Comparison of ENCODE assay signal across 11 cellular contexts in the genomic region with DNA sequence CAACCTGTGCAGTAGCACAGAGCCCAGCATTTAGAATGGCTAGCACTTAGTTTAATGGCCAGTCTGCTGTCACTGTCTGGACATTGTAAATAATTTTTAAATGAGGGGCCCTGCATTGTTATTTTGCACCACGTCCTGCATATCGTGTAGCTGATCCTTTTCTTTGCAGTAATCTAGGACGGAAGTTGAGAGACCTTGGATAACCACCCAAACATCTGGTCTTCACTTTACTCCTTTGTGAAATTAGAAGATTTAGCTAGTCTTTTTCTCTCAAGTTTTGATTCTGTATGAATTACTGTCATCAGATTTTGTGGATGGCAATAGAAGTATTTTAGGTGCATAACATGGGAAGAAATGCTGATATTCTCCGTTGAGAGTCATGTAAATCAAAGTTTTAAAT. TPM values are rescaled to one million over a fixed set of nuclear protein-coding genes. Genes with fewer than 3 reads are reported as not detected.
A peak's percentile ranks its signal among the peaks of the same experiment; 100 is the strongest.
DNase-seq lines count a peak whose midpoint lies in the region; ATAC-seq, FAIRE-seq and TF ChIP-seq lines count a peak whose summit lies in the region.
"Had no signal": no experiment of that assay in that cellular context is flagged by ENCODE, and none has a peak within 500 bp of the region (broad histone marks: within the 10 kb centered on the region; RNA-seq: fewer than 3 reads in every experiment).

No MANE protein-coding gene starts in this region.

- ATAC-seq in HCT116 (no peak), GM21737 (IDR thresholded peaks at IDR 0.05; ENCODE audit: unreplicated experiment) (no peak), GM21723 (IDR thresholded peaks at IDR 0.05; ENCODE audit: unreplicated experiment) (no peak)
- ATAC-seq: sciatic nerve had no signal

- CTCF ChIA-PET in AG04449 (lab: Yijun Ruan, JAX): no interaction called here
- CTCF ChIA-PET in HCT116 (lab: Charles Lee): no interaction called here

- H3K27ac ChIP-seq in HCT116 (ENCODE audit: low read depth, low read length) (no peak overlapping the region), mesodermal cell (ENCODE audit: low read depth, low read length, severe bottlenecking) (no peak overlapping the region), small intestine (ENCODE audit: low read depth in 1 of 2, low read length in 1 of 2) (no peak overlapping the region)
- H3K27ac ChIP-seq: epithelial cell of prostate had no signal

- RAD21 ChIA-PET in HCT116 (lab: Charles Lee; ENCODE audit: low non-redundant PET in 1 of 2, low total read pairs in 2 of 2, uncharacterized antibody in 2 of 2, unreplicated experiment in 2 of 2): no interaction called here

- H3K4me1 Mint-ChIP-seq in activated naive CD8-positive, alpha-beta T cell treated with anti-CD3 and anti-CD28 coated beads for 36 hours: peaks cover 41% of the 10 kb centered on the region

- H3K36me3 Mint-ChIP-seq in activated naive CD8-positive, alpha-beta T cell treated with anti-CD3 and anti-CD28 coated beads for 36 hours: peaks cover 42% of the 10 kb centered on the region

- H3K9me3 ChIP-seq in HCT116 (ENCODE audit: control insufficient read depth in 1 of 2, insufficient read depth in 1 of 2, low read depth in 1 of 2, low read length in 2 of 2) (no peaks in the 10 kb centered on the region), mesodermal cell (ENCODE audit: control insufficient read depth, low read length) (peaks cover 3% of the 10 kb centered on the region), small intestine (ENCODE audit: control insufficient read depth, low read depth) (no peaks in the 10 kb centered on the region)

- H3K4me1 ChIP-seq in HCT116 (ENCODE audit: control insufficient read depth in 1 of 2, insufficient read depth in 2 of 2, low read length in 2 of 2) (peaks cover 24 to 39% of the 10 kb centered on the region in 2 experiments), mesodermal cell (ENCODE audit: control insufficient read depth, insufficient read depth, low read length, poor library complexity, severe bottlenecking) (peaks cover 20% of the 10 kb centered on the region), small intestine (ENCODE audit: control insufficient read depth in 2 of 2, insufficient read depth in 1 of 2, low read depth in 1 of 2, low read length in 1 of 2) (peaks cover 3 to 12% of the 10 kb centered on the region in 2 donors)

- peak overlapping the region; percentile 94 for H3K4me2 ChIP-seq in HCT116 (ENCODE audit: low read length)

- TF ChIP-seq CTCF in AG04449 (IDR thresholded peaks at IDR 0.05; ENCODE audit: insufficient read depth, low read length, missing control alignments): no peak
- TF ChIP-seq CTCF in HCT116 (IDR thresholded peaks at IDR 0.05 in 2 of 3, conservative IDR thresholded peaks at IDR 0.05 in 1 of 3; ENCODE audit: borderline replicate concordance in 1 of 3, insufficient read depth in 1 of 3, low read depth in 2 of 3, low read length in 2 of 3): no peak

- FAIRE-seq in small intestine (lab: Jason Lieb, UNC): no peak
- FAIRE-seq: urothelium cell line had no signal

- no TSS peak for BruUV-seq in HCT116 (replicated peaks; lab: Mats Ljungman, UMichigan)

- no peaks in the 10 kb centered on the region for H3K9me3 Mint-ChIP-seq in activated naive CD8-positive, alpha-beta T cell treated with anti-CD3 and anti-CD28 coated beads for 36 hours

- peak overlapping the region; percentile 90; the same call in 1 of the 2 replicates for H3K9ac ChIP-seq in HCT116 (ENCODE audit: low read length)

- H4K20me1 ChIP-seq in HCT116 (ENCODE audit: insufficient read depth): no peaks in the 10 kb centered on the region

- no peak for TF ChIP-seq POLR2A in HCT116 (IDR thresholded peaks at IDR 0.05; ENCODE audit: borderline replicate concordance, extremely low read depth, insufficient read depth, insufficient read length)

- TF ChIP-seq RAD21 in HCT116 (IDR thresholded peaks at IDR 0.05; ENCODE audit: low read depth): no peak

- no peak for DNase-seq in AG04449 (ENCODE audit: low read depth, low spot score)
- no peak for DNase-seq in HCT116 (ENCODE audit: low read depth, low spot score)
- no peak for DNase-seq in activated naive CD8-positive, alpha-beta T cell treated with anti-CD3 and anti-CD28 coated beads for 36 hours
- DNase-seq in small intestine: no peak
- DNase-seq in superior temporal gyrus (ENCODE audit: extremely low spot score): no peak

- 100% methylated on average over 1 to 2 of the region's 4 CpGs for WGBS in mesodermal cell (ENCODE audit: insufficient coverage in 2 of 2), 2 experiments
- 67 to 86% (median 76%) methylated on average over 4 of the region's 4 CpGs for WGBS in small intestine, 3 donors

- H3K4me3 Mint-ChIP-seq in activated naive CD8-positive, alpha-beta T cell treated with anti-CD3 and anti-CD28 coated beads for 36 hours: peak overlapping the region; percentile 84

- H3K27ac Mint-ChIP-seq in activated naive CD8-positive, alpha-beta T cell treated with anti-CD3 and anti-CD28 coated beads for 36 hours: peak overlapping the region; percentile 85

- peak overlapping the region; percentile 73 for H3K4me3 ChIP-seq in AG04449 (ENCODE audit: low read depth, low read length)
- H3K4me3 ChIP-seq in HCT116 (replicated peaks in 1 of 2; ENCODE audit: low read depth in 1 of 2, low read length in 2 of 2): peak overlapping the region in 1 of 2 experiments; percentile 92; a peak in 2 of 4 replicates
- peak overlapping the region; percentile 75 for H3K4me3 ChIP-seq in mesodermal cell (ENCODE audit: extremely low read depth, insufficient read depth, low read length, poor library complexity, severe bottlenecking)
- H3K4me3 ChIP-seq in small intestine (ENCODE audit: low read depth in 1 of 2, low read length in 2 of 2): no peak overlapping the region

- H3K79me2 ChIP-seq in HCT116 (ENCODE audit: insufficient read depth, low read length): peaks cover 65% of the 10 kb centered on the region

- H2AFZ ChIP-seq in HCT116 (ENCODE audit: low read depth, low read length, poor library complexity, severe bottlenecking): no peak overlapping the region

- H3K36me3 ChIP-seq in HCT116 (ENCODE audit: control insufficient read depth in 1 of 2, insufficient read depth in 2 of 2, low read length in 2 of 2) (0 out of 4 replicates have a peak, but pooled peaks cover 0 to 9% of the 10 kb centered on the region in 2 experiments), mesodermal cell (ENCODE audit: control insufficient read depth, insufficient read depth, low read length) (peaks cover 29% of the 10 kb centered on the region), small intestine (ENCODE audit: control insufficient read depth in 2 of 2, insufficient read depth in 2 of 2, low read length in 2 of 2) (no peaks in the 10 kb centered on the region)

- no peaks in the 10 kb centered on the region for H3K27me3 ChIP-seq in HCT116 (ENCODE audit: insufficient read depth, low read length)
- no peaks in the 10 kb centered on the region for H3K27me3 ChIP-seq in small intestine (ENCODE audit: control insufficient read depth in 2 of 2, insufficient read depth in 2 of 2, low read length in 2 of 2)

- intact Hi-C loops in HCT116 (cut with micrococcal nuclease): no loop called here

- H3K27me3 Mint-ChIP-seq in activated naive CD8-positive, alpha-beta T cell treated with anti-CD3 and anti-CD28 coated beads for 36 hours: no peaks in the 10 kb centered on the region

- POLR2A ChIA-PET in AG04449 (lab: Yijun Ruan, JAX): no interaction called here
- POLR2A ChIA-PET in HCT116 (lab: Charles Lee): interaction anchor here (1.4 kb wide), 1 partner anchor 10 kb away, joined by 3 read pairs; no protein-coding TSS in a partner anchor

- no peaks in the 10 kb centered on the region for H3K9me2 ChIP-seq in HCT116 (ENCODE audit: insufficient read depth)

TF ChIP-seq in HCT116, 20 proteins besides CTCF, POLR2A, EP300 and RAD21 (continues in another document):
- TF ChIP-seq, protein P1, sequence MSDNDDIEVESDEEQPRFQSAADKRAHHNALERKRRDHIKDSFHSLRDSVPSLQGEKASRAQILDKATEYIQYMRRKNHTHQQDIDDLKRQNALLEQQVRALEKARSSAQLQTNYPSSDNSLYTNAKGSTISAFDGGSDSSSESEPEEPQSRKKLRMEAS (IDR thresholded peaks at IDR 0.05): no peak
- TF ChIP-seq, protein P2, sequence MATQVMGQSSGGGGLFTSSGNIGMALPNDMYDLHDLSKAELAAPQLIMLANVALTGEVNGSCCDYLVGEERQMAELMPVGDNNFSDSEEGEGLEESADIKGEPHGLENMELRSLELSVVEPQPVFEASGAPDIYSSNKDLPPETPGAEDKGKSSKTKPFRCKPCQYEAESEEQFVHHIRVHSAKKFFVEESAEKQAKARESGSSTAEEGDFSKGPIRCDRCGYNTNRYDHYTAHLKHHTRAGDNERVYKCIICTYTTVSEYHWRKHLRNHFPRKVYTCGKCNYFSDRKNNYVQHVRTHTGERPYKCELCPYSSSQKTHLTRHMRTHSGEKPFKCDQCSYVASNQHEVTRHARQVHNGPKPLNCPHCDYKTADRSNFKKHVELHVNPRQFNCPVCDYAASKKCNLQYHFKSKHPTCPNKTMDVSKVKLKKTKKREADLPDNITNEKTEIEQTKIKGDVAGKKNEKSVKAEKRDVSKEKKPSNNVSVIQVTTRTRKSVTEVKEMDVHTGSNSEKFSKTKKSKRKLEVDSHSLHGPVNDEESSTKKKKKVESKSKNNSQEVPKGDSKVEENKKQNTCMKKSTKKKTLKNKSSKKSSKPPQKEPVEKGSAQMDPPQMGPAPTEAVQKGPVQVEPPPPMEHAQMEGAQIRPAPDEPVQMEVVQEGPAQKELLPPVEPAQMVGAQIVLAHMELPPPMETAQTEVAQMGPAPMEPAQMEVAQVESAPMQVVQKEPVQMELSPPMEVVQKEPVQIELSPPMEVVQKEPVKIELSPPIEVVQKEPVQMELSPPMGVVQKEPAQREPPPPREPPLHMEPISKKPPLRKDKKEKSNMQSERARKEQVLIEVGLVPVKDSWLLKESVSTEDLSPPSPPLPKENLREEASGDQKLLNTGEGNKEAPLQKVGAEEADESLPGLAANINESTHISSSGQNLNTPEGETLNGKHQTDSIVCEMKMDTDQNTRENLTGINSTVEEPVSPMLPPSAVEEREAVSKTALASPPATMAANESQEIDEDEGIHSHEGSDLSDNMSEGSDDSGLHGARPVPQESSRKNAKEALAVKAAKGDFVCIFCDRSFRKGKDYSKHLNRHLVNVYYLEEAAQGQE (IDR thresholded peaks at IDR 0.05; ENCODE audit: low read depth): no peak
- no peak for TF ChIP-seq ZFX (IDR thresholded peaks at IDR 0.05)
- no peak for TF ChIP-seq CBX3 (IDR thresholded peaks at IDR 0.05; ENCODE audit: low read depth)
- TF ChIP-seq SIN3A (IDR thresholded peaks at IDR 0.05; ENCODE audit: low read depth): no peak

RNA-seq across cellular contexts. Expression of a gene that starts 1.9 kb away (rescaled TPM):
- total RNA-seq in HCT116 (2021; ENCODE audit: unreplicated experiment): 25.8 TPM
- 8.8 and 12.4 TPM in 2 replicates for polyA plus RNA-seq in HCT116 (2012)
- 10 to 100 TPM; 55.3 to 60.2 TPM for total RNA-seq in activated naive CD8-positive, alpha-beta T cell treated with anti-CD3 and anti-CD28 coated beads for 36 hours
- polyA plus RNA-seq in mesodermal cell (2013, experiment 1 of 2): 20.4 TPM
- polyA plus RNA-seq in mesodermal cell (2013, experiment 2 of 2): 23.2 TPM
- polyA plus RNA-seq in small intestine: 10 to 100 TPM; 10.5 to 12.7 (median 11.9) TPM

RNA-seq across cellular contexts. Expression of a gene that starts 32.9 kb away (rescaled TPM):
- total RNA-seq in HCT116 (2021; ENCODE audit: unreplicated experiment): 0.12 TPM
- polyA plus RNA-seq in HCT116 (2012): 0.17 TPM in 1 of 2 replicates, not detected in the other
- under 1 TPM in 1 of 2 experiments, not detected in 1; 0.04 TPM for total RNA-seq in activated naive CD8-positive, alpha-beta T cell treated with anti-CD3 and anti-CD28 coated beads for 36 hours
- not detected for polyA plus RNA-seq in mesodermal cell (2013, experiment 1 of 2)
- 0.40 TPM for polyA plus RNA-seq in mesodermal cell (2013, experiment 2 of 2)
- polyA plus RNA-seq in small intestine: 1 to 10 TPM; 1.1 to 3.1 (median 1.4) TPM

Comparison
In these comparisons a context has a peak if more than half of its experiments do, and no peak if none do; other contexts are left out.
1. H3K4me3 ChIP-seq: peak in AG04449 (single experiment) and mesodermal cell (single experiment); none in small intestine (0 of 2).